In the genomic region with DNA sequence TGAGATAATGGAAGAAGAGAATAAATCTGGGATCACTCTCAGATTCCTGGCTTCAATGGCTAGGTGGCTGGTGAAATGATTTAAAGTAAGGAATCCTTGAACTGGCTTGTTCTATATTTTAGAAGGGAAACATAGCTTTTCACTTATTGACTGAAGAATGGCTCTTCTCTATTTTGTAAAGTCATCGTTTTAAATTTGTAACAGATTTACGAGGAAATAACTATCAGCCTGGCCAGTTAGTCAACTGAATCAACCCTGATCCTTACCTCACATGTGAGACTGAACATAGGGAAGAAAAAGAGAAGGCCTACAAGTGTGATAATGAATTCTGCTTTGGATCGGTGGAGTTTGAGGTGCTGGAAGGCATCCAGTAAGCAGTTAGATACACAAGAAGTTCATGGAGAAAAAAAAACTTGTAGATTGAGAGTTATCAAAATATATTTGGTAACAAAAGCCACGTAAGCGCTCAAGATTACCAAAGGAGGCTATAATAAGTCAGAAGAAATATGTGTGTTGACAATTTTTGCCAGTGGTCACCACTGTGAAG, we compare ENCODE assay signal across 18 cellular contexts. TPM values are rescaled to one million over a fixed set of nuclear protein-coding genes. Genes with fewer than 3 reads are reported as not detected.
DNase-seq lines count a peak whose midpoint lies in the region; ATAC-seq and TF ChIP-seq lines count a peak whose summit lies in the region.
"Had no signal": no experiment of that assay in that cellular context is flagged by ENCODE, and none has a peak within 500 bp of the region (broad histone marks: within the 10 kb centered on the region; RNA-seq: fewer than 3 reads in every experiment).

No MANE protein-coding gene starts in this region.

- TSS peak; percentile 0 for BruUV-seq in MCF 10A (replicated peaks; lab: Mats Ljungman, UMichigan)

- DNase-seq in MCF 10A (ENCODE audit: unreplicated experiment) (peak; percentile 55), breast epithelium (ENCODE audit: low spot score in 2 of 2) (no peak), amniotic epithelial cell (ENCODE audit: low read depth) (peak; percentile 27), choroid plexus epithelial cell (ENCODE audit: low read depth) (peak; percentile 61), thyroid gland (peak; percentile 8 to 19), sciatic nerve (ENCODE audit: low spot score) (no peak), mucosa of descending colon (no peak)
- DNase-seq in activated naive CD4-positive, alpha-beta T cell treated with anti-CD3 and anti-CD28 coated beads, Interleukin-2, amount 50 U/mL, for 16 hours, result no peak
- DNase-seq: CD4-positive, CD25-positive, alpha-beta regulatory T cell; DMS79; GOT3; H9; HFFc6 had no signal

- H3K4me1 ChIP-seq in breast epithelium, result no peaks in the 10 kb centered on the region
- H3K4me1 ChIP-seq in thyroid gland, result no peaks in the 10 kb centered on the region
- no peaks in the 10 kb centered on the region for H3K4me1 ChIP-seq in mucosa of descending colon (ENCODE audit: low read depth)
- H3K4me1 ChIP-seq: BLaER1 treated with 17β-estradiol and CSF1 and Interleukin-3, amounts not matched to agents 10 nM and 100 nM had no signal

- H3K36me3 ChIP-seq in breast epithelium, result no peaks in the 10 kb centered on the region
- no peaks in the 10 kb centered on the region for H3K36me3 ChIP-seq in thyroid gland
- H3K36me3 ChIP-seq in mucosa of descending colon (ENCODE audit: low read depth), result no peaks in the 10 kb centered on the region
- H3K36me3 ChIP-seq: BLaER1 treated with 17β-estradiol and CSF1 and Interleukin-3, amounts not matched to agents 10 nM and 100 nM had no signal

- ATAC-seq in sciatic nerve (no peak), mucosa of descending colon (no peak)
- ATAC-seq: GM12878 had no signal

- CTCF ChIA-PET in MCF 10A (lab: Yijun Ruan, JAX), result interaction anchor here (0.6 to 3.6 kb wide), 9 partner anchors 12 to 218 kb away, joined by 3 to 29 read pairs (median 4); partner anchors contain the start of gene AREG

- POLR2A ChIA-PET in MCF 10A (lab: Yijun Ruan, JAX), result interaction anchor here (0.6 to 10.8 kb wide), 36 partner anchors 8 to 1058 kb away, joined by 3 to 170 read pairs (median 4); partner anchors contain the start of genes AREG, RCHY1 and THAP6

- no peak overlapping the region for H3K27ac ChIP-seq in breast epithelium
- no peak overlapping the region for H3K27ac ChIP-seq in thyroid gland
- H3K27ac ChIP-seq: 22Rv1; BLaER1 treated with 17β-estradiol and CSF1 and Interleukin-3, amounts not matched to agents 10 nM and 100 nM; HL-60 had no signal

- H3K4me3 ChIP-seq in breast epithelium (no peak overlapping the region), choroid plexus epithelial cell (ENCODE audit: low read depth, low read length) (no peak overlapping the region), thyroid gland (replicated peaks in 1 of 3) (no peak overlapping the region), mucosa of descending colon (no peak overlapping the region)
- H3K4me3 ChIP-seq: BLaER1 treated with 17β-estradiol and CSF1 and Interleukin-3, amounts not matched to agents 10 nM and 100 nM; GM12878 had no signal

- H3K4me3 Mint-ChIP-seq in MCF 10A (ENCODE audit: unreplicated experiment), result no peak overlapping the region
- H3K4me3 Mint-ChIP-seq: CD4-positive, CD25-positive, alpha-beta regulatory T cell; H9; HFFc6 had no signal

- peaks cover 34% of the 10 kb centered on the region for H3K4me1 Mint-ChIP-seq in MCF 10A (ENCODE audit: insufficient read depth, unreplicated experiment)
- H3K4me1 Mint-ChIP-seq: H9 had no signal

- intact Hi-C loops in MCF 10A (cut with micrococcal nuclease) (loop anchor here (1.0 to 5.0 kb wide), 4 partner anchors 45 to 214 kb away; no protein-coding TSS in a partner anchor), breast epithelium (cut with DNase I; ENCODE audit: low total_unique reads) (no loop called here), thyroid gland (cut with DNase I) (no loop called here), sciatic nerve (cut with DNase I) (no loop called here), mucosa of descending colon (cut with DNase I, micrococcal nuclease) (no loop called here)

- no peaks in the 10 kb centered on the region for H3K27me3 ChIP-seq in breast epithelium
- H3K27me3 ChIP-seq in thyroid gland, result no peaks in the 10 kb centered on the region
- H3K27me3 ChIP-seq: BLaER1 treated with 17β-estradiol and CSF1 and Interleukin-3, amounts not matched to agents 10 nM and 100 nM had no signal

- no peaks in the 10 kb centered on the region for H3K9me3 ChIP-seq in breast epithelium
- H3K9me3 ChIP-seq in thyroid gland, result no peaks in the 10 kb centered on the region
- no peaks in the 10 kb centered on the region for H3K9me3 ChIP-seq in mucosa of descending colon

- H3K36me3 Mint-ChIP-seq in MCF 10A (ENCODE audit: insufficient read depth, unreplicated experiment), result peaks cover 63% of the 10 kb centered on the region
- H3K36me3 Mint-ChIP-seq: CD4-positive, CD25-positive, alpha-beta regulatory T cell had no signal

- H3K27ac Mint-ChIP-seq in MCF 10A (ENCODE audit: low read depth, unreplicated experiment), result peak overlapping the region; percentile 58
- H3K27ac Mint-ChIP-seq: CD4-positive, CD25-positive, alpha-beta regulatory T cell; H9; HFFc6 had no signal

- no peaks in the 10 kb centered on the region for H3K9me3 Mint-ChIP-seq in MCF 10A (ENCODE audit: unreplicated experiment)

- no peak for TF ChIP-seq POLR2A in breast epithelium (IDR thresholded peaks at IDR 0.05)
- no peak for TF ChIP-seq POLR2A in thyroid gland (IDR thresholded peaks at IDR 0.05)

- WGBS in thyroid gland, 2 donors, result 66 to 78% methylated on average over 5 of the region's 5 CpGs

- H3K27me3 Mint-ChIP-seq in MCF 10A (ENCODE audit: insufficient read depth, unreplicated experiment), result no peaks in the 10 kb centered on the region

- TF ChIP-seq CTCF in MCF 10A (IDR thresholded peaks at IDR 0.05; ENCODE audit: unreplicated experiment), result no peak
- TF ChIP-seq CTCF in breast epithelium (IDR thresholded peaks at IDR 0.05), result no peak
- no peak for TF ChIP-seq CTCF in choroid plexus epithelial cell (conservative IDR thresholded peaks at IDR 0.05; ENCODE audit: low read depth, low read length)
- TF ChIP-seq CTCF in thyroid gland (IDR thresholded peaks at IDR 0.05), result no peak
- TF ChIP-seq CTCF in mucosa of descending colon (IDR thresholded peaks at IDR 0.05), result no peak

RNA-seq across cellular contexts. Expression of gene AREG, which starts 12.0 kb away (rescaled TPM):
- total RNA-seq in MCF 10A (2022) (1,402 and 1,878 TPM in 2 replicates), breast epithelium (10 to 100 TPM in 2 of 3 donors, 1 to 10 TPM in 1; 3.4 to 89.1 (median 46.2) TPM), thyroid gland (1 to 10 TPM in 2 of 4 donors, under 1 TPM in 2; 0.63 to 2.6 (median 1.2) TPM), sciatic nerve (0.76 TPM), mucosa of descending colon (10 to 100 TPM; 16.9 to 26.2 (median 18.9) TPM)
- total RNA-seq: G401, GM12878 had no signal

Comparison
In these comparisons a context has a peak if more than half of its experiments do, and no peak if none do; other contexts are left out.
1. DNase-seq: peak in MCF 10A (single experiment), amniotic epithelial cell (single experiment), choroid plexus epithelial cell (single experiment) and thyroid gland (2 of 2); none in breast epithelium (0 of 2), activated naive CD4-positive, alpha-beta T cell treated with anti-CD3 and anti-CD28 coated beads, Interleukin-2, amount 50 U/mL, for 16 hours (single experiment), sciatic nerve (single experiment) and mucosa of descending colon (0 of 3).
2. RNA of gene AREG, which starts 12.0 kb away (total RNA-seq): 1,402 to 1,878 TPM in MCF 10A; 3.4 to 89.1 TPM in breast epithelium, 16.9 to 26.2 TPM in mucosa of descending colon, 0.63 to 2.6 TPM in thyroid gland and 0.76 TPM in sciatic nerve (single experiment); every median in the first group is over 10 times any median in the second.